In the genomic region with DNA sequence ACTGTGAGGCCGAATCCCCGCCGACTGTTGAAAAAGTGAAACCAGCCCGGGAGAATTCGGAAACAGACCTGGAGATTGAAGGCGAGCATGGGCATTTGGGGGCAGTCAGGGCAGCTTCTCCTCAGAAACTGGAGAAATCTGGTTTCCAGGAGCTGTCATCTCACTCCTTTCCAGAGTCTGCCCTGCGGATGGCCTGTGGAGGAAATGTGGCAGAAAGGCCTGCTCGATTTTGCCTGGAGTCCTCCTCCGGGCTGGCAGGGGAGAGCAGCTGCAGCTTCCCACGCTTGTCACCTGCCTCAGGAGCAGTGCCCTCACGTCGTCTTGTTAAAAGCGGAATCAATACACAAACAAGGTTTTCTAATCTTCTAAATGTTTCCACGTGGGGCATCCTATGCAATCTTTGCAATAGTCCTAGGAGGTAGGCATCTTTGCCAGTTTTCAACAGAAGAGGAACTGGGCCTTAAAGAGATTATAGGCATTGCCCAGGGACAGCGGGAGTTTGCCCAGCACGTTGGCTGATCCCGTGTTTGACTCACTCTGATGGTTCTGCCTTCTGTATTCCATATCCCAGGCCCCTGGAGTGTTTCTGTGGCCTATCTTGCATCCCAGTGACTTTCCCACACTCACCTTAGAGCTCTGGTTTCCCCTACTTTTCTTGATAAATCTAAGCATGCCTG, we compare ENCODE assay signal across 12 cellular contexts. TPM values are rescaled to one million over a fixed set of nuclear protein-coding genes. Genes with fewer than 3 reads are reported as not detected.
A peak's percentile ranks its signal among the peaks of the same experiment; 100 is the strongest.
DNase-seq lines count a peak whose midpoint lies in the region; ATAC-seq and TF ChIP-seq lines count a peak whose summit lies in the region.
"Had no signal": no experiment of that assay in that cellular context is flagged by ENCODE, and none has a peak within 500 bp of the region (broad histone marks: within the 10 kb centered on the region; RNA-seq: fewer than 3 reads in every experiment).

No MANE protein-coding gene starts in this region.

- H3K9me3 ChIP-seq in mucosa of stomach (ENCODE audit: control insufficient read depth, low read length) = no peaks in the 10 kb centered on the region

- ATAC-seq in left lobe of liver (no peak), HG03045 (IDR thresholded peaks at IDR 0.05; ENCODE audit: unreplicated experiment) (no peak)

- intact Hi-C loops in dorsolateral prefrontal cortex (cut with DNase I) = loop anchor here in 1 of 2 donors (2.0 kb wide), 1 partner anchor 14 kb away; no protein-coding TSS in a partner anchor

- H3K27ac ChIP-seq in dorsolateral prefrontal cortex (peak overlapping the region in 57 of 59 donors; percentile 10 to 98 (median 91)), temporal lobe (ENCODE audit: low read depth, low read length) (peak overlapping the region; percentile 96)

- TF ChIP-seq CTCF in dorsolateral prefrontal cortex (IDR thresholded peaks at IDR 0.05 in 54 of 56, conservative IDR thresholded peaks at IDR 0.05 in 2 of 56; ENCODE audit: low read depth in 1 of 56, partially characterized antibody in 56 of 56) = no peak

- peak overlapping the region in 52 of 59 donors; percentile 1 to 61 (median 32) for H3K4me3 ChIP-seq in dorsolateral prefrontal cortex
- peak overlapping the region; percentile 3 for H3K4me3 ChIP-seq in mucosa of stomach (ENCODE audit: low read length)

- DNase-seq in MV-4-11 (lab: John Stamatoyannopoulos, UW) (peak; percentile 41), dorsolateral prefrontal cortex (no peak), left lobe of liver (ENCODE audit: low spot score) (no peak), hippocampal formation (lab: John Stamatoyannopoulos, UW) (no peak)
- DNase-seq in effector CD4-positive, alpha-beta T cell = no peak
- DNase-seq: activated CD4-positive, CD25-positive, alpha-beta regulatory T cell treated with anti-CD3 and anti-CD28 coated beads, Interleukin-2, amount 50 U/mL, for 72 hours; NCI-H82 had no signal

- peak overlapping the region; percentile 67 for H3K9ac ChIP-seq in mucosa of stomach (ENCODE audit: low read length)

- no peaks in the 10 kb centered on the region for H3K27me3 ChIP-seq in dorsolateral prefrontal cortex
- H3K27me3 ChIP-seq in mucosa of stomach (ENCODE audit: control insufficient read depth, insufficient read depth, low read length) = no peaks in the 10 kb centered on the region

- no peaks in the 10 kb centered on the region for H3K36me3 ChIP-seq in mucosa of stomach (ENCODE audit: control insufficient read depth, insufficient read depth, low read length)

- peaks cover 47% of the 10 kb centered on the region for H3K4me1 ChIP-seq in mucosa of stomach (ENCODE audit: control insufficient read depth, insufficient read depth, low read length)

RNA-seq across cellular contexts. Expression of a gene that starts 2.3 kb away (rescaled TPM):
- total RNA-seq in dorsolateral prefrontal cortex = not detected
- not detected for total RNA-seq in temporal lobe
- not detected for total RNA-seq in left lobe of liver
- total RNA-seq: bronchial epithelial cell, glomerular endothelial cell had no signal

RNA-seq across cellular contexts. Expression of a gene that starts 15.8 kb away (rescaled TPM):
- 10 to 100 TPM; 25.7 to 56.1 (median 41.1) TPM for total RNA-seq in dorsolateral prefrontal cortex
- 8.6 TPM for total RNA-seq in temporal lobe
- 22.2 TPM for total RNA-seq in left lobe of liver
